ENCODE assay signal across 6 cellular contexts in the genomic region with DNA sequence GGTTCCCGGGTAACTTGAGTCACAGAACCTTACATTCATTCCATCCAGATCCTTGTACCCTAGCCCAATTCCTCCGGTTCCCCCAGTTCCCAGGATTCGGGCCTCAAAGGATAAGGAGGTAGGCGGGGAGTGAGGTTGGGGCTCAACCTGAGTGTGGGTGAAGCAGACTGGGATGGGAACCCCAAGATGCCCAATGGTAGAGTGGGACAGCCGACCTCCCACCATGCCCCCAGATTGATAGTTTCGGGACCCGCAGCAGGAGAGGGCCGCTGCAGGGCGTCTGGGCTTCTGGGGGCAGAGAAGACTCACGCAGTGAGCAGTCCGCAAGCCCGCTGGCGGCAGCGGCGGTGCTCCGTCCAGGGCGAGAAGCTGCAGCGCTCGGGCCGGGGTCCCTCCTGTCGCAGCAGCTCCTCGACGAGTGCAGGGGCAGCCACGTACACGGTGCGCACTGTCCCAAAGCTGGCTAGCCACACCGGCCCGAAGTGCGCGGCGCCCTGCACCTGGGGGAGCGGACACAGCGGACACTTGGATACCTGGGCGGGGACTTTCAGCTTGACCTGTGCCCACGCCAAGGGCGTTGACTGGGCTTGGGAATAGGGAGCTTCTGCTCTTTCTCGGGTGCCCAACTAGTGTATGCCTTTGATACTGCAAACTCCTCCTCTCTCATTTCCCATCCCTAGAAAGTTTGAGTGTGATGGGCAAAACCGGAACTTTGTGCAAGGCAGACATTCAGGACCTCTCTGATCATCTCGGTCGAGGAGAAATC. TPM values are rescaled to one million over a fixed set of nuclear protein-coding genes. Genes with fewer than 3 reads are reported as not detected.
DNase-seq lines count a peak whose midpoint lies in the region; FAIRE-seq and TF ChIP-seq lines count a peak whose summit lies in the region.

No MANE protein-coding gene starts in this region.

- no peak overlapping the region for H3K27ac ChIP-seq in tibial nerve

- H3K4me3 ChIP-seq in foreskin fibroblast (ENCODE audit: low read depth in 1 of 2, low read length in 2 of 2) (peak overlapping the region; percentile 38 to 43), tibial nerve (peak overlapping the region in 3 of 4 donors; percentile 5 to 46 (median 41))

- DNase-seq in activated CD8-positive, alpha-beta memory T cell treated with anti-CD3 and anti-CD28 coated beads for 24 hours: peak; percentile 68
- no peak for DNase-seq in activated CD8-positive, alpha-beta memory T cell treated with anti-CD3 and anti-CD28 coated beads, Interleukin-2, amount 50 U/mL, for 48 hours
- peak in 1 of 2 donors; percentile 16 for DNase-seq in foreskin fibroblast
- no peak for DNase-seq in tibial nerve (ENCODE audit: low spot score in 2 of 2)
- no peak for DNase-seq in GM12892 (ENCODE audit: insufficient read length)
- DNase-seq in stimulated activated CD4-positive, alpha-beta T cell treated with anti-CD3 and anti-CD28 coated beads, Interleukin-12 subunit alpha, Interleukin-12 subunit beta, amount 100 ng/mL, for 4 hours: no peak

- TF ChIP-seq POLR2A in tibial nerve (IDR thresholded peaks at IDR 0.05) (no peak), GM12892 (IDR thresholded peaks at IDR 0.05; ENCODE audit: low read depth, low read length) (no peak; the same call in 1 of the 2 replicates)

- FAIRE-seq in GM12892 (lab: Jason Lieb, UNC): no peak

- 3% methylated on average over 18 to 23 of the region's 40 CpGs for WGBS in tibial nerve, 2 donors

- H3K36me3 ChIP-seq in tibial nerve: peaks cover 0 to 34% (median 0%) of the 10 kb centered on the region in 3 donors

- H3K27me3 ChIP-seq in tibial nerve: peaks cover 2 to 49% of the 10 kb centered on the region in 2 donors

- no peaks in the 10 kb centered on the region for H3K9me3 ChIP-seq in tibial nerve

- no peak for TF ChIP-seq EP300 in tibial nerve (IDR thresholded peaks at IDR 0.05)

- TF ChIP-seq CTCF in foreskin fibroblast (IDR thresholded peaks at IDR 0.05; ENCODE audit: low read depth, low read length) (no peak), tibial nerve (IDR thresholded peaks at IDR 0.05) (no peak)

- peaks cover 0 to 34% (median 27%) of the 10 kb centered on the region in 4 donors for H3K4me1 ChIP-seq in tibial nerve

RNA-seq across cellular contexts. Expression of gene CYP27B1, which starts 1.0 kb away (rescaled TPM):
- total RNA-seq in tibial nerve: 1 to 10 TPM in 1 of 4 donors, not detected in 3; 3.0 TPM
- polyA plus RNA-seq in GM12892 (2012; ENCODE audit: missing spikeins): 0.19 TPM

RNA-seq across cellular contexts. Expression of gene METTL1, which starts 6.0 kb away (rescaled TPM):
- 10 to 100 TPM in 2 of 4 donors, 1 to 10 TPM in 2; 6.5 to 17.7 (median 10.1) TPM for total RNA-seq in tibial nerve
- polyA plus RNA-seq in GM12892 (2012; ENCODE audit: missing spikeins): 28.0 TPM

RNA-seq across cellular contexts. Expression of gene EEF1AKMT3, which starts 6.5 kb away (rescaled TPM):
- 10 to 100 TPM in 2 of 4 donors, 1 to 10 TPM in 2; 8.0 to 16.3 (median 9.6) TPM for total RNA-seq in tibial nerve
- 6.1 TPM for polyA plus RNA-seq in GM12892 (2012; ENCODE audit: missing spikeins)

RNA-seq across cellular contexts. Expression of gene MARCHF9, which starts 11.0 kb away (rescaled TPM):
- total RNA-seq in tibial nerve: 10 to 100 TPM in 2 of 4 donors, 1 to 10 TPM in 2; 4.2 to 19.8 (median 10.4) TPM
- 11.8 TPM for polyA plus RNA-seq in GM12892 (2012; ENCODE audit: missing spikeins)

RNA-seq across cellular contexts. Expression of gene CDK4, which starts 13.8 kb away (rescaled TPM):
- total RNA-seq in tibial nerve: 100 to 1,000 TPM in 2 of 4 donors, 10 to 100 TPM in 2; 79.1 to 156 (median 99.0) TPM
- 137 TPM for polyA plus RNA-seq in GM12892 (2012; ENCODE audit: missing spikeins)
